In the genomic region with DNA sequence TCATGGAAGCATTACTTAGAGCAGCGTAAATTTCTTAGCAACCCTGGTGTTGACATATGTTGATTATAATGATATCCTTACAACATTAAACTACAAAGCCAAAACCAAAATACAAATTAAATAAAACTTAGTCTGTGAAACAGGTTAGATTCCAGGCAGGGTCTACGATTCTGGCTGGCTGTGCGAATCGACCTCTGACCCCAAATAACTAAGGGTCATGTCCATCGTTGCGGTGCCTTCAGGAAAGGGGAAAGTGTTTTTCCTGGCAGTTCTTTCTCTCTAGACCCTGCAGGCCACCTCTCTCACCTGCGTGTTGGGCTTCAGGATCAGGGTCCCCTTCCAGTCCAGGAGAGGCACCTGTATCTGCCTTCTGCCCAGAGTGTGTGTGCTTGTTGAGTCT, we compare ENCODE assay signal across 1 cellular context.
A peak's percentile ranks its signal among the peaks of the same experiment; 100 is the strongest.
TF ChIP-seq lines count a peak whose summit lies in the region.

No MANE protein-coding gene starts in this region.

TF ChIP-seq in HepG2, 621 proteins besides CTCF, POLR2A, EP300 and RAD21 (continued from another document):
- TF ChIP-seq, protein P1, sequence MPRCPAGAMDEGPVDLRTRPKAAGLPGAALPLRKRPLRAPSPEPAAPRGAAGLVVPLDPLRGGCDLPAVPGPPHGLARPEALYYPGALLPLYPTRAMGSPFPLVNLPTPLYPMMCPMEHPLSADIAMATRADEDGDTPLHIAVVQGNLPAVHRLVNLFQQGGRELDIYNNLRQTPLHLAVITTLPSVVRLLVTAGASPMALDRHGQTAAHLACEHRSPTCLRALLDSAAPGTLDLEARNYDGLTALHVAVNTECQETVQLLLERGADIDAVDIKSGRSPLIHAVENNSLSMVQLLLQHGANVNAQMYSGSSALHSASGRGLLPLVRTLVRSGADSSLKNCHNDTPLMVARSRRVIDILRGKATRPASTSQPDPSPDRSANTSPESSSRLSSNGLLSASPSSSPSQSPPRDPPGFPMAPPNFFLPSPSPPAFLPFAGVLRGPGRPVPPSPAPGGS (CRISPR knock-in tag; IDR thresholded peaks at IDR 0.05), result no peak
- TF ChIP-seq ZFP90 (CRISPR knock-in tag; IDR thresholded peaks at IDR 0.05; ENCODE audit: borderline replicate concordance) (no peak), NR2C2 (CRISPR knock-in tag; IDR thresholded peaks at IDR 0.05; ENCODE audit: borderline replicate concordance) (peak; percentile 31; the same call in 1 of the 2 replicates), ZEB1 (IDR thresholded peaks at IDR 0.05; ENCODE audit: insufficient replicate concordance, low read depth) (peak; percentile 22), ZNF761 (CRISPR knock-in tag; conservative IDR thresholded peaks at IDR 0.05) (no peak), NR2F6 (IDR thresholded peaks at IDR 0.05) (peak; percentile 66), NR2F6 (CRISPR knock-in tag; IDR thresholded peaks at IDR 0.05) (peak; percentile 62), ZNF776 (CRISPR knock-in tag; IDR thresholded peaks at IDR 0.05) (no peak), NFATC3 (CRISPR knock-in tag; IDR thresholded peaks at IDR 0.05) (no peak), PITX1 (CRISPR knock-in tag; IDR thresholded peaks at IDR 0.05) (no peak), ZNF331 (CRISPR knock-in tag; IDR thresholded peaks at IDR 0.05) (no peak), ZNF30 (CRISPR knock-in tag; IDR thresholded peaks at IDR 0.05) (no peak), ZNF329 (CRISPR knock-in tag; IDR thresholded peaks at IDR 0.05; ENCODE audit: low read depth) (no peak), TCF7 (IDR thresholded peaks at IDR 0.05; ENCODE audit: low read depth) (no peak)
- TF ChIP-seq, protein P2, sequence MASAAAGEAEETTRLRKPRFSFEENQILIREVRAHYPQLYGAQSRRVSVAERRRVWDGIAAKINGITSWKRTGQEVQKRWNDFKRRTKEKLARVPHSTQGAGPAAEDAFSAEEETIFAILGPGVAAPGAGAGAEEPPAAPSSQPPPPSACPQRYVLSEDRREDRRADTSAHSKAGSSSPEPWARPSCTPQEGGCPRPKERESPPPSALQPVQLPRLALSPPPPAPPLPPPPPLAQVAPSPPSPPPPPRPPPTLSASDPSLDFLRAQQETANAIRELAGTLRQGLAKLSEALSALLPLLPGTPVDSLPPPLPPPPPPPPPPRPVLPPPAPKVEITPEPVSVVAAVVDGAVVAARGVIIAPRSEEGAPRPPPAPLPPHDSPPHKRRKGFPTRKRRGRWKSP (CRISPR knock-in tag; IDR thresholded peaks at IDR 0.05), result no peak
- TF ChIP-seq, protein P3, sequence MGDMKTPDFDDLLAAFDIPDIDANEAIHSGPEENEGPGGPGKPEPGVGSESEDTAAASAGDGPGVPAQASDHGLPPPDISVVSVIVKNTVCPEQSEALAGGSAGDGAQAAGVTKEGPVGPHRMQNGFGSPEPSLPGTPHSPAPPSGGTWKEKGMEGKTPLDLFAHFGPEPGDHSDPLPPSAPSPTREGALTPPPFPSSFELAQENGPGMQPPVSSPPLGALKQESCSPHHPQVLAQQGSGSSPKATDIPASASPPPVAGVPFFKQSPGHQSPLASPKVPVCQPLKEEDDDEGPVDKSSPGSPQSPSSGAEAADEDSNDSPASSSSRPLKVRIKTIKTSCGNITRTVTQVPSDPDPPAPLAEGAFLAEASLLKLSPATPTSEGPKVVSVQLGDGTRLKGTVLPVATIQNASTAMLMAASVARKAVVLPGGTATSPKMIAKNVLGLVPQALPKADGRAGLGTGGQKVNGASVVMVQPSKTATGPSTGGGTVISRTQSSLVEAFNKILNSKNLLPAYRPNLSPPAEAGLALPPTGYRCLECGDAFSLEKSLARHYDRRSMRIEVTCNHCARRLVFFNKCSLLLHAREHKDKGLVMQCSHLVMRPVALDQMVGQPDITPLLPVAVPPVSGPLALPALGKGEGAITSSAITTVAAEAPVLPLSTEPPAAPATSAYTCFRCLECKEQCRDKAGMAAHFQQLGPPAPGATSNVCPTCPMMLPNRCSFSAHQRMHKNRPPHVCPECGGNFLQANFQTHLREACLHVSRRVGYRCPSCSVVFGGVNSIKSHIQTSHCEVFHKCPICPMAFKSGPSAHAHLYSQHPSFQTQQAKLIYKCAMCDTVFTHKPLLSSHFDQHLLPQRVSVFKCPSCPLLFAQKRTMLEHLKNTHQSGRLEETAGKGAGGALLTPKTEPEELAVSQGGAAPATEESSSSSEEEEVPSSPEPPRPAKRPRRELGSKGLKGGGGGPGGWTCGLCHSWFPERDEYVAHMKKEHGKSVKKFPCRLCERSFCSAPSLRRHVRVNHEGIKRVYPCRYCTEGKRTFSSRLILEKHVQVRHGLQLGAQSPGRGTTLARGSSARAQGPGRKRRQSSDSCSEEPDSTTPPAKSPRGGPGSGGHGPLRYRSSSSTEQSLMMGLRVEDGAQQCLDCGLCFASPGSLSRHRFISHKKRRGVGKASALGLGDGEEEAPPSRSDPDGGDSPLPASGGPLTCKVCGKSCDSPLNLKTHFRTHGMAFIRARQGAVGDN (CRISPR knock-in tag; IDR thresholded peaks at IDR 0.05), result no peak
- TF ChIP-seq, protein P4, sequence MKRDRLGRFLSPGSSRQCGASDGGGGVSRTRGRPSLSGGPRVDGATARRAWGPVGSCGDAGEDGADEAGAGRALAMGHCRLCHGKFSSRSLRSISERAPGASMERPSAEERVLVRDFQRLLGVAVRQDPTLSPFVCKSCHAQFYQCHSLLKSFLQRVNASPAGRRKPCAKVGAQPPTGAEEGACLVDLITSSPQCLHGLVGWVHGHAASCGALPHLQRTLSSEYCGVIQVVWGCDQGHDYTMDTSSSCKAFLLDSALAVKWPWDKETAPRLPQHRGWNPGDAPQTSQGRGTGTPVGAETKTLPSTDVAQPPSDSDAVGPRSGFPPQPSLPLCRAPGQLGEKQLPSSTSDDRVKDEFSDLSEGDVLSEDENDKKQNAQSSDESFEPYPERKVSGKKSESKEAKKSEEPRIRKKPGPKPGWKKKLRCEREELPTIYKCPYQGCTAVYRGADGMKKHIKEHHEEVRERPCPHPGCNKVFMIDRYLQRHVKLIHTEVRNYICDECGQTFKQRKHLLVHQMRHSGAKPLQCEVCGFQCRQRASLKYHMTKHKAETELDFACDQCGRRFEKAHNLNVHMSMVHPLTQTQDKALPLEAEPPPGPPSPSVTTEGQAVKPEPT (CRISPR knock-in tag; IDR thresholded peaks at IDR 0.05; ENCODE audit: low read depth), result no peak
- TF ChIP-seq, protein P5, sequence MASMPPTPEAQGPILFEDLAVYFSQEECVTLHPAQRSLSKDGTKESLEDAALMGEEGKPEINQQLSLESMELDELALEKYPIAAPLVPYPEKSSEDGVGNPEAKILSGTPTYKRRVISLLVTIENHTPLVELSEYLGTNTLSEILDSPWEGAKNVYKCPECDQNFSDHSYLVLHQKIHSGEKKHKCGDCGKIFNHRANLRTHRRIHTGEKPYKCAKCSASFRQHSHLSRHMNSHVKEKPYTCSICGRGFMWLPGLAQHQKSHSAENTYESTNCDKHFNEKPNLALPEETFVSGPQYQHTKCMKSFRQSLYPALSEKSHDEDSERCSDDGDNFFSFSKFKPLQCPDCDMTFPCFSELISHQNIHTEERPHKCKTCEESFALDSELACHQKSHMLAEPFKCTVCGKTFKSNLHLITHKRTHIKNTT (CRISPR knock-in tag; IDR thresholded peaks at IDR 0.05), result no peak
- TF ChIP-seq, protein P6, sequence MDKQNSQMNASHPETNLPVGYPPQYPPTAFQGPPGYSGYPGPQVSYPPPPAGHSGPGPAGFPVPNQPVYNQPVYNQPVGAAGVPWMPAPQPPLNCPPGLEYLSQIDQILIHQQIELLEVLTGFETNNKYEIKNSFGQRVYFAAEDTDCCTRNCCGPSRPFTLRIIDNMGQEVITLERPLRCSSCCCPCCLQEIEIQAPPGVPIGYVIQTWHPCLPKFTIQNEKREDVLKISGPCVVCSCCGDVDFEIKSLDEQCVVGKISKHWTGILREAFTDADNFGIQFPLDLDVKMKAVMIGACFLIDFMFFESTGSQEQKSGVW (CRISPR knock-in tag; IDR thresholded peaks at IDR 0.05; ENCODE audit: borderline replicate concordance), result no peak
